ENCODE assay signal across 1 cellular context in the genomic region with DNA sequence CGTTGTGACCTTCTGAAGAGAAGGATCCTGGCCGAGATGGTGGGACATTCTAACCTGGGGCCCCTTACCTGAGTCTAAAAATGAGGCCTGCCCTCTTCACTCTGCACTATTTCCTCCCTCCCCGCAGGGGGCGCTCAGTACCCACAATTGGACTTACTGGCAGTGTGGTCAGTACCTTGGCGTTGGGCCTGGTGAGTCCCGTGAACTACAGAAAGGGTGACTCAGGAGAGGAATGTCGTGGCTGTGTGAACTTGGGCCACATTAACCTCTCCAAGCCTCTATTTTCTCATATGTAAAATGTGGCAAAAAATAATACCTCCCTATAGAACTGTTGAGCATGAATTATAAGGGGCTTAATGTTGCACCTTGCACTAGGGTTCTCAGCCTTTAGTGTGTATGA.
TF ChIP-seq lines count a peak whose summit lies in the region.

No MANE protein-coding gene starts in this region.

TF ChIP-seq in HepG2, 621 proteins besides CTCF, POLR2A, EP300 and RAD21 (continued from another document and continues in another):
- TF ChIP-seq MTA3 (CRISPR knock-in tag; IDR thresholded peaks at IDR 0.05) (no peak), ZBTB38 (CRISPR knock-in tag; IDR thresholded peaks at IDR 0.05) (no peak), ZNF607 (CRISPR knock-in tag; IDR thresholded peaks at IDR 0.05; ENCODE audit: borderline replicate concordance) (no peak), SMC3 (IDR thresholded peaks at IDR 0.05; ENCODE audit: low read length) (peak; percentile 97), GATAD2A (CRISPR knock-in tag; IDR thresholded peaks at IDR 0.05) (peak; percentile 82), ARNT2 (CRISPR knock-in tag; IDR thresholded peaks at IDR 0.05; ENCODE audit: low read depth) (no peak), ZNF576 (CRISPR knock-in tag; IDR thresholded peaks at IDR 0.05) (no peak), ZGPAT (CRISPR knock-in tag; IDR thresholded peaks at IDR 0.05) (peak; percentile 79), NR2F6 (IDR thresholded peaks at IDR 0.05) (no peak), NR2F6 (CRISPR knock-in tag; IDR thresholded peaks at IDR 0.05) (peak; percentile 48; the same call in 1 of the 2 replicates), ZNF407 (CRISPR knock-in tag; IDR thresholded peaks at IDR 0.05; ENCODE audit: not compliant biosample characterization) (no peak), ZNF660 (CRISPR knock-in tag; IDR thresholded peaks at IDR 0.05; ENCODE audit: borderline replicate concordance, low read depth) (no peak), ZNF577 (CRISPR knock-in tag; IDR thresholded peaks at IDR 0.05; ENCODE audit: borderline replicate concordance, low read depth) (no peak), HCFC1 (IDR thresholded peaks at IDR 0.05; ENCODE audit: low read depth, low read length) (no peak), ZNF432 (CRISPR knock-in tag; IDR thresholded peaks at IDR 0.05; ENCODE audit: borderline replicate concordance) (no peak), PITX1 (CRISPR knock-in tag; IDR thresholded peaks at IDR 0.05) (peak; percentile 27; the same call in 1 of the 2 replicates), NCOA2 (CRISPR knock-in tag; IDR thresholded peaks at IDR 0.05) (0 out of 2 replicates have a peak, but pooled peaks have one; percentile 48), ZNF460 (CRISPR knock-in tag; IDR thresholded peaks at IDR 0.05; ENCODE audit: borderline replicate concordance) (no peak), ETV6 (CRISPR knock-in tag; conservative IDR thresholded peaks at IDR 0.05) (no peak), U2AF2 (IDR thresholded peaks at IDR 0.05; ENCODE audit: low read depth, low read length) (no peak), HMG20B (CRISPR knock-in tag; conservative IDR thresholded peaks at IDR 0.05) (no peak), POLR2G (IDR thresholded peaks at IDR 0.05; ENCODE audit: low read depth, low read length) (no peak), NFRKB (IDR thresholded peaks at IDR 0.05) (no peak), ZNF292 (CRISPR knock-in tag; IDR thresholded peaks at IDR 0.05; ENCODE audit: borderline replicate concordance, low read depth) (no peak), JUN (CRISPR knock-in tag; IDR thresholded peaks at IDR 0.05) (no peak)
- TF ChIP-seq, protein P1, sequence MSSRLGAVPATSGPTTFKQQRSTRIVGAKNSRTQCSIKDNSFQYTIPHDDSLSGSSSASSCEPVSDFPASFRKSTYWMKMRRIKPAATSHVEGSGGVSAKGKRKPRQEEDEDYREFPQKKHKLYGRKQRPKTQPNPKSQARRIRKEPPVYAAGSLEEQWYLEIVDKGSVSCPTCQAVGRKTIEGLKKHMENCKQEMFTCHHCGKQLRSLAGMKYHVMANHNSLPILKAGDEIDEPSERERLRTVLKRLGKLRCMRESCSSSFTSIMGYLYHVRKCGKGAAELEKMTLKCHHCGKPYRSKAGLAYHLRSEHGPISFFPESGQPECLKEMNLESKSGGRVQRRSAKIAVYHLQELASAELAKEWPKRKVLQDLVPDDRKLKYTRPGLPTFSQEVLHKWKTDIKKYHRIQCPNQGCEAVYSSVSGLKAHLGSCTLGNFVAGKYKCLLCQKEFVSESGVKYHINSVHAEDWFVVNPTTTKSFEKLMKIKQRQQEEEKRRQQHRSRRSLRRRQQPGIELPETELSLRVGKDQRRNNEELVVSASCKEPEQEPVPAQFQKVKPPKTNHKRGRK (CRISPR knock-in tag; IDR thresholded peaks at IDR 0.05), result no peak
- TF ChIP-seq, protein P2, sequence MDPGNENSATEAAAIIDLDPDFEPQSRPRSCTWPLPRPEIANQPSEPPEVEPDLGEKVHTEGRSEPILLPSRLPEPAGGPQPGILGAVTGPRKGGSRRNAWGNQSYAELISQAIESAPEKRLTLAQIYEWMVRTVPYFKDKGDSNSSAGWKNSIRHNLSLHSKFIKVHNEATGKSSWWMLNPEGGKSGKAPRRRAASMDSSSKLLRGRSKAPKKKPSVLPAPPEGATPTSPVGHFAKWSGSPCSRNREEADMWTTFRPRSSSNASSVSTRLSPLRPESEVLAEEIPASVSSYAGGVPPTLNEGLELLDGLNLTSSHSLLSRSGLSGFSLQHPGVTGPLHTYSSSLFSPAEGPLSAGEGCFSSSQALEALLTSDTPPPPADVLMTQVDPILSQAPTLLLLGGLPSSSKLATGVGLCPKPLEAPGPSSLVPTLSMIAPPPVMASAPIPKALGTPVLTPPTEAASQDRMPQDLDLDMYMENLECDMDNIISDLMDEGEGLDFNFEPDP (CRISPR knock-in tag; conservative IDR thresholded peaks at IDR 0.05), result no peak
- TF ChIP-seq, protein P3, sequence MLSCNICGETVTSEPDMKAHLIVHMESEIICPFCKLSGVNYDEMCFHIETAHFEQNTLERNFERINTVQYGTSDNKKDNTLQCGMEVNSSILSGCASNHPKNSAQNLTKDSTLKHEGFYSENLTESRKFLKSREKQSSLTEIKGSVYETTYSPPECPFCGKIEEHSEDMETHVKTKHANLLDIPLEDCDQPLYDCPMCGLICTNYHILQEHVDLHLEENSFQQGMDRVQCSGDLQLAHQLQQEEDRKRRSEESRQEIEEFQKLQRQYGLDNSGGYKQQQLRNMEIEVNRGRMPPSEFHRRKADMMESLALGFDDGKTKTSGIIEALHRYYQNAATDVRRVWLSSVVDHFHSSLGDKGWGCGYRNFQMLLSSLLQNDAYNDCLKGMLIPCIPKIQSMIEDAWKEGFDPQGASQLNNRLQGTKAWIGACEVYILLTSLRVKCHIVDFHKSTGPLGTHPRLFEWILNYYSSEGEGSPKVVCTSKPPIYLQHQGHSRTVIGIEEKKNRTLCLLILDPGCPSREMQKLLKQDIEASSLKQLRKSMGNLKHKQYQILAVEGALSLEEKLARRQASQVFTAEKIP (CRISPR knock-in tag; IDR thresholded peaks at IDR 0.05; ENCODE audit: borderline replicate concordance), result no peak
- TF ChIP-seq, protein P4, sequence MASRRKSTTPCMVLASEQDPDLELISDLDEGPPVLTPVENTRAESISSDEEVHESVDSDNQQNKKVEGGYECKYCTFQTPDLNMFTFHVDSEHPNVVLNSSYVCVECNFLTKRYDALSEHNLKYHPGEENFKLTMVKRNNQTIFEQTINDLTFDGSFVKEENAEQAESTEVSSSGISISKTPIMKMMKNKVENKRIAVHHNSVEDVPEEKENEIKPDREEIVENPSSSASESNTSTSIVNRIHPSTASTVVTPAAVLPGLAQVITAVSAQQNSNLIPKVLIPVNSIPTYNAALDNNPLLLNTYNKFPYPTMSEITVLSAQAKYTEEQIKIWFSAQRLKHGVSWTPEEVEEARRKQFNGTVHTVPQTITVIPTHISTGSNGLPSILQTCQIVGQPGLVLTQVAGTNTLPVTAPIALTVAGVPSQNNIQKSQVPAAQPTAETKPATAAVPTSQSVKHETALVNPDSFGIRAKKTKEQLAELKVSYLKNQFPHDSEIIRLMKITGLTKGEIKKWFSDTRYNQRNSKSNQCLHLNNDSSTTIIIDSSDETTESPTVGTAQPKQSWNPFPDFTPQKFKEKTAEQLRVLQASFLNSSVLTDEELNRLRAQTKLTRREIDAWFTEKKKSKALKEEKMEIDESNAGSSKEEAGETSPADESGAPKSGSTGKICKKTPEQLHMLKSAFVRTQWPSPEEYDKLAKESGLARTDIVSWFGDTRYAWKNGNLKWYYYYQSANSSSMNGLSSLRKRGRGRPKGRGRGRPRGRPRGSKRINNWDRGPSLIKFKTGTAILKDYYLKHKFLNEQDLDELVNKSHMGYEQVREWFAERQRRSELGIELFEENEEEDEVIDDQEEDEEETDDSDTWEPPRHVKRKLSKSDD (CRISPR knock-in tag; IDR thresholded peaks at IDR 0.05; ENCODE audit: low read depth), result no peak
- TF ChIP-seq, protein P5, sequence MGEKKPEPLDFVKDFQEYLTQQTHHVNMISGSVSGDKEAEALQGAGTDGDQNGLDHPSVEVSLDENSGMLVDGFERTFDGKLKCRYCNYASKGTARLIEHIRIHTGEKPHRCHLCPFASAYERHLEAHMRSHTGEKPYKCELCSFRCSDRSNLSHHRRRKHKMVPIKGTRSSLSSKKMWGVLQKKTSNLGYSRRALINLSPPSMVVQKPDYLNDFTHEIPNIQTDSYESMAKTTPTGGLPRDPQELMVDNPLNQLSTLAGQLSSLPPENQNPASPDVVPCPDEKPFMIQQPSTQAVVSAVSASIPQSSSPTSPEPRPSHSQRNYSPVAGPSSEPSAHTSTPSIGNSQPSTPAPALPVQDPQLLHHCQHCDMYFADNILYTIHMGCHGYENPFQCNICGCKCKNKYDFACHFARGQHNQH (CRISPR knock-in tag; IDR thresholded peaks at IDR 0.05), result peak; percentile 66
